In genomic region chr7:76996932-76997331, GRCh38 we compare ENCODE assay signal across 12 cellular contexts. TPM values are rescaled to one million over a fixed set of nuclear protein-coding genes. Genes with fewer than 3 reads are reported as not detected.
A peak's percentile ranks its signal among the peaks of the same experiment; 100 is the strongest.
DNase-seq lines count a peak whose midpoint lies in the region; ATAC-seq, FAIRE-seq and TF ChIP-seq lines count a peak whose summit lies in the region.
"Not testable (repeated sequence)": the region's sequence is repeated elsewhere in the genome, so short reads cannot be mapped to it uniquely, and the experiment has no call there.
"Had no signal": no experiment of that assay in that cellular context is flagged by ENCODE, and none has a peak within 500 bp of the region (broad histone marks: within the 10 kb centered on the region; RNA-seq: fewer than 3 reads in every experiment).

No MANE protein-coding gene starts in this region.

- intact Hi-C loops in CD8-positive, alpha-beta T cell (cut with DNase I, micrococcal nuclease) = loop anchor here in 1 of 2 experiments (10.0 kb wide), 1 partner anchor 492 kb away; no protein-coding TSS in a partner anchor
- intact Hi-C loops in activated CD4-positive, alpha-beta T cell treated with anti-CD3 and anti-CD28 coated beads for 36 hours (cut with DNase I, micrococcal nuclease); HepG2 (cut with micrococcal nuclease; ENCODE audit: unreplicated experiment): not testable (repeated sequence)
- intact Hi-C loops in Right ventricle myocardium inferior (cut with DNase I) = loop anchor here (10.0 kb wide), 1 partner anchor 502 kb away; no protein-coding TSS in a partner anchor

- POLR2A ChIA-PET in CD8-positive, alpha-beta T cell (lab: Charles Lee); HepG2 (lab: Yijun Ruan, JAX): not testable (repeated sequence)
- POLR2A ChIA-PET in activated CD4-positive, alpha-beta T cell treated with anti-CD3 and anti-CD28 coated beads for 36 hours (lab: Charles Lee) = interaction anchor here (0.6 kb wide), 1 partner anchor 498 kb away, joined by 3 read pairs; no protein-coding TSS in a partner anchor

- not testable (repeated sequence) for H3K27ac Mint-ChIP-seq in CD8-positive, alpha-beta T cell; activated CD4-positive, alpha-beta T cell treated with anti-CD3 and anti-CD28 coated beads for 36 hours; astrocyte (ENCODE audit: unreplicated experiment); natural killer cell treated with Interleukin-12 subunit alpha and Interleukin-12 subunit beta and Interleukin-15 and Interleukin-18, amount 100 ng/mL, for 72 hours
- H3K27ac Mint-ChIP-seq in stimulated activated memory B cell treated with anti-CD40 and anti-IgM and Interleukin-4, amounts not matched to agents 10 μg/mL and 1 μg/mL and 100 μg/mL, for 72 hours = peak overlapping the region; percentile 46

- H3K9me3 ChIP-seq in CD8-positive, alpha-beta T cell (ENCODE audit: low read length); astrocyte (ENCODE audit: insufficient read depth, low read depth, low read length); HepG2 (ENCODE audit: low read length): not testable (repeated sequence)

- not testable (repeated sequence) for H3K4me3 Mint-ChIP-seq in CD8-positive, alpha-beta T cell; activated CD4-positive, alpha-beta T cell treated with anti-CD3 and anti-CD28 coated beads for 36 hours; astrocyte (ENCODE audit: unreplicated experiment); natural killer cell treated with Interleukin-12 subunit alpha and Interleukin-12 subunit beta and Interleukin-15 and Interleukin-18, amount 100 ng/mL, for 72 hours; stimulated activated memory B cell treated with anti-CD40 and anti-IgM and Interleukin-4, amounts not matched to agents 10 μg/mL and 1 μg/mL and 100 μg/mL, for 72 hours

- not testable (repeated sequence) for BruUV-seq in HepG2 (replicated peaks; lab: Mats Ljungman, UMichigan)

- H3K4me1 Mint-ChIP-seq in CD8-positive, alpha-beta T cell (ENCODE audit: low read depth); activated CD4-positive, alpha-beta T cell treated with anti-CD3 and anti-CD28 coated beads for 36 hours; astrocyte (ENCODE audit: low read depth, unreplicated experiment); natural killer cell treated with Interleukin-12 subunit alpha and Interleukin-12 subunit beta and Interleukin-15 and Interleukin-18, amount 100 ng/mL, for 72 hours (ENCODE audit: low read depth in 2 of 2): not testable (repeated sequence)
- H3K4me1 Mint-ChIP-seq in stimulated activated memory B cell treated with anti-CD40 and anti-IgM and Interleukin-4, amounts not matched to agents 10 μg/mL and 1 μg/mL and 100 μg/mL, for 72 hours = peaks cover 14% of the 10 kb centered on the region

- not testable (repeated sequence) for ATAC-seq in CD8-positive, alpha-beta T cell
- peak; percentile 24 for ATAC-seq in activated CD4-positive, alpha-beta T cell treated with anti-CD3 and anti-CD28 coated beads for 36 hours
- ATAC-seq in Right ventricle myocardium inferior (peak; percentile 13), HepG2 (peak; percentile 10; the same call in 1 of the 3 replicates)
- ATAC-seq in natural killer cell treated with Interleukin-12 subunit alpha and Interleukin-12 subunit beta and Interleukin-15 and Interleukin-18, amount 100 ng/mL, for 72 hours = peak; percentile 15 to 40
- peak; percentile 39 for ATAC-seq in stimulated activated memory B cell treated with anti-CD40 and anti-IgM and Interleukin-4, amounts not matched to agents 10 μg/mL and 1 μg/mL and 100 μg/mL, for 72 hours

- not testable (repeated sequence) for H3K27me3 Mint-ChIP-seq in CD8-positive, alpha-beta T cell (ENCODE audit: low read depth); activated CD4-positive, alpha-beta T cell treated with anti-CD3 and anti-CD28 coated beads for 36 hours; astrocyte (ENCODE audit: low read depth, unreplicated experiment); natural killer cell treated with Interleukin-12 subunit alpha and Interleukin-12 subunit beta and Interleukin-15 and Interleukin-18, amount 100 ng/mL, for 72 hours; stimulated activated memory B cell treated with anti-CD40 and anti-IgM and Interleukin-4, amounts not matched to agents 10 μg/mL and 1 μg/mL and 100 μg/mL, for 72 hours

- not testable (repeated sequence) for H3K9me3 Mint-ChIP-seq in CD8-positive, alpha-beta T cell; activated CD4-positive, alpha-beta T cell treated with anti-CD3 and anti-CD28 coated beads for 36 hours (ENCODE audit: low read depth); astrocyte (ENCODE audit: unreplicated experiment); natural killer cell treated with Interleukin-12 subunit alpha and Interleukin-12 subunit beta and Interleukin-15 and Interleukin-18, amount 100 ng/mL, for 72 hours; stimulated activated memory B cell treated with anti-CD40 and anti-IgM and Interleukin-4, amounts not matched to agents 10 μg/mL and 1 μg/mL and 100 μg/mL, for 72 hours

- not testable (repeated sequence) for TF ChIP-seq POLR2A in HepG2 (IDR thresholded peaks at IDR 0.05; ENCODE audit: insufficient read depth in 1 of 2, low read depth in 2 of 2, low read length in 2 of 2)

- CTCF ChIA-PET in CD8-positive, alpha-beta T cell (lab: Charles Lee); activated CD4-positive, alpha-beta T cell treated with anti-CD3 and anti-CD28 coated beads for 36 hours (lab: Charles Lee); HepG2 (lab: Yijun Ruan, JAX; ENCODE audit: low intra/inter-chr PET ratio, low total read pairs): not testable (repeated sequence)

- not testable (repeated sequence) for H2AFZ ChIP-seq in astrocyte (ENCODE audit: low read depth, low read length); HepG2 (ENCODE audit: low read length)

- not testable (repeated sequence) for TF ChIP-seq EP300 in HepG2 (IDR thresholded peaks at IDR 0.05; ENCODE audit: low read depth in 2 of 2, low read length in 2 of 2); HepG2 (CRISPR knock-in tag; IDR thresholded peaks at IDR 0.05; ENCODE audit: borderline replicate concordance)

- not testable (repeated sequence) for DNase-seq in CD8-positive, alpha-beta T cell; activated CD4-positive, alpha-beta T cell treated with anti-CD3 and anti-CD28 coated beads for 36 hours; astrocyte (ENCODE audit: low read depth); Right ventricle myocardium inferior (ENCODE audit: missing footprints); HepG2 (ENCODE audit: low spot score); natural killer cell treated with Interleukin-12 subunit alpha and Interleukin-12 subunit beta and Interleukin-15 and Interleukin-18, amount 100 ng/mL, for 72 hours (ENCODE audit: low spot score)

- H3K4me1 ChIP-seq in CD8-positive, alpha-beta T cell (ENCODE audit: insufficient read depth, low read length) = peaks cover 22% of the 10 kb centered on the region
- H3K4me1 ChIP-seq in astrocyte (ENCODE audit: insufficient read depth, low read length); HepG2 (ENCODE audit: insufficient read depth, low read length): not testable (repeated sequence)

- in situ Hi-C loops in HepG2 (cut with HindIII; ENCODE audit: extremely low pct_ligation_motif_present, low pct_unique_long_range_greater_than_20kb) = not testable (repeated sequence)

- peak overlapping the region; percentile 4 for H3K4me3 ChIP-seq in CD8-positive, alpha-beta T cell (ENCODE audit: low read depth, low read length)
- not testable (repeated sequence) for H3K4me3 ChIP-seq in astrocyte (ENCODE audit: insufficient read depth, low read depth, low read length); HepG2 (replicated peaks in 1 of 3; ENCODE audit: insufficient read depth in 1 of 3, low read depth in 2 of 3, low read length in 3 of 3)

- not testable (repeated sequence) for H3K4me2 ChIP-seq in astrocyte (ENCODE audit: low read length); HepG2 (ENCODE audit: low read depth, low read length)

- not testable (repeated sequence) for H3K36me3 ChIP-seq in CD8-positive, alpha-beta T cell (ENCODE audit: insufficient read depth, low read length); astrocyte (ENCODE audit: insufficient read depth, low read length); HepG2 (replicated peaks in 1 of 2; ENCODE audit: control insufficient read depth in 1 of 2, insufficient read depth in 2 of 2, low read length in 2 of 2)

- peaks cover 14% of the 10 kb centered on the region for H4K20me1 ChIP-seq in astrocyte (ENCODE audit: insufficient read depth, low read length)
- H4K20me1 ChIP-seq in HepG2 (ENCODE audit: insufficient read depth, low read length) = not testable (repeated sequence)

- not testable (repeated sequence) for TF ChIP-seq RAD21 in HepG2 (CRISPR knock-in tag; IDR thresholded peaks at IDR 0.05)

- H3K36me3 Mint-ChIP-seq in CD8-positive, alpha-beta T cell; activated CD4-positive, alpha-beta T cell treated with anti-CD3 and anti-CD28 coated beads for 36 hours (ENCODE audit: low read depth); astrocyte (ENCODE audit: low read depth, unreplicated experiment); natural killer cell treated with Interleukin-12 subunit alpha and Interleukin-12 subunit beta and Interleukin-15 and Interleukin-18, amount 100 ng/mL, for 72 hours; stimulated activated memory B cell treated with anti-CD40 and anti-IgM and Interleukin-4, amounts not matched to agents 10 μg/mL and 1 μg/mL and 100 μg/mL, for 72 hours: not testable (repeated sequence)

- peak overlapping the region; percentile 45 for H3K27ac ChIP-seq in CD8-positive, alpha-beta T cell (ENCODE audit: low read depth, low read length)
- H3K27ac ChIP-seq in astrocyte (ENCODE audit: low read depth, low read length); HepG2 (ENCODE audit: extremely low read length, insufficient read depth, low read length): not testable (repeated sequence)

- peak; percentile 78 for FAIRE-seq in astrocyte (lab: Jason Lieb, UNC)
- peak; percentile 8 for FAIRE-seq in HepG2 (lab: Jason Lieb, UNC)

- not testable (repeated sequence) for TF ChIP-seq CTCF in CD8-positive, alpha-beta T cell (IDR thresholded peaks at IDR 0.05); astrocyte (IDR thresholded peaks at IDR 0.05; ENCODE audit: insufficient read depth, low read depth, low read length); HepG2 (CRISPR knock-in tag; IDR thresholded peaks at IDR 0.05)

- H3K27me3 ChIP-seq in CD8-positive, alpha-beta T cell (ENCODE audit: insufficient read depth, low read length); astrocyte (ENCODE audit: insufficient read depth, low read length); HepG2 (ENCODE audit: control insufficient read depth in 1 of 2, insufficient read depth in 2 of 2, low read length in 2 of 2): not testable (repeated sequence)

- H3K9ac ChIP-seq in astrocyte (ENCODE audit: low read length); HepG2 (ENCODE audit: insufficient read depth, low read depth, low read length): not testable (repeated sequence)

- H3K79me2 ChIP-seq in astrocyte (ENCODE audit: insufficient read depth, low read length); HepG2 (ENCODE audit: insufficient read depth, low read length): not testable (repeated sequence)

RNA-seq across cellular contexts. Expression of gene SPDYE17, which starts 35.2 kb away (rescaled TPM):
- not detected for total RNA-seq in CD8-positive, alpha-beta T cell
- total RNA-seq in activated CD4-positive, alpha-beta T cell treated with anti-CD3 and anti-CD28 coated beads for 36 hours = not detected
- total RNA-seq in astrocyte (not detected in 2 replicates), Right ventricle myocardium inferior (not detected), HepG2 (2016; rRNA removed; fragmentation: Illumina TruSeq; extraction: Trizol) (not detected in 2 replicates)
- not detected in 2 replicates for total RNA-seq in HepG2 (2016; cell fraction: cytosol; rRNA removed; fragmentation: Illumina TruSeq; extraction: Trizol; ENCODE audit: low read depth)
- not detected in 2 replicates for total RNA-seq in HepG2 (2016; cell fraction: insoluble cytoplasmic fraction; rRNA removed; fragmentation: Illumina TruSeq; extraction: Trizol)
- not detected in 2 replicates for total RNA-seq in HepG2 (2016; cell fraction: membrane; rRNA removed; fragmentation: Illumina TruSeq; extraction: Trizol)
- total RNA-seq in HepG2 (2016; cell fraction: nucleus; rRNA removed; fragmentation: Illumina TruSeq; extraction: Trizol) = not detected in 2 replicates
- polyA plus RNA-seq in HepG2 (2011; rRNA removed) = not detected in 2 replicates
- not detected in 2 replicates for polyA plus RNA-seq in HepG2 (2011; cell fraction: cytosol; rRNA removed)
- not detected in 2 replicates for polyA plus RNA-seq in HepG2 (2011; cell fraction: nucleus; rRNA removed)
- not detected in 2 replicates for polyA plus RNA-seq in HepG2 (2012)
- polyA plus RNA-seq in HepG2 (2016; cell fraction: cytosol; fragmentation: Illumina TruSeq; extraction: Trizol; ENCODE audit: low read depth) = not detected in 2 replicates
- not detected in 2 replicates for polyA plus RNA-seq in HepG2 (2016; cell fraction: insoluble cytoplasmic fraction; fragmentation: Illumina TruSeq; extraction: Trizol; ENCODE audit: low read depth)
- not detected in 2 replicates for polyA plus RNA-seq in HepG2 (2016; cell fraction: membrane; fragmentation: Illumina TruSeq; extraction: Trizol; ENCODE audit: low read depth)
- polyA plus RNA-seq in HepG2 (2016; cell fraction: nucleus; fragmentation: Illumina TruSeq; extraction: Trizol; ENCODE audit: insufficient read depth, low read depth) = not detected in 2 replicates
- not detected in 2 replicates for polyA minus RNA-seq in HepG2 (2011; rRNA and poly(A)+ RNA removed; ENCODE audit: low replicate concordance)
- polyA minus RNA-seq in HepG2 (2011; cell fraction: cytosol; rRNA and poly(A)+ RNA removed) = not detected in 2 replicates
- polyA minus RNA-seq in HepG2 (2011; cell fraction: nucleus; rRNA and poly(A)+ RNA removed) = not detected in 2 replicates
- total RNA-seq in natural killer cell treated with Interleukin-12 subunit alpha and Interleukin-12 subunit beta and Interleukin-15 and Interleukin-18, amount 100 ng/mL, for 72 hours = not detected
- total RNA-seq: Calu3; CD8-positive, alpha-beta memory T cell; Daoy; GM23338; Right ventricle myocardium superior had no signal
- polyA plus RNA-seq: CD8-positive, alpha-beta memory T cell; GM23338 had no signal
